ENCODE assay signal across 30 cellular contexts in the genomic region with DNA sequence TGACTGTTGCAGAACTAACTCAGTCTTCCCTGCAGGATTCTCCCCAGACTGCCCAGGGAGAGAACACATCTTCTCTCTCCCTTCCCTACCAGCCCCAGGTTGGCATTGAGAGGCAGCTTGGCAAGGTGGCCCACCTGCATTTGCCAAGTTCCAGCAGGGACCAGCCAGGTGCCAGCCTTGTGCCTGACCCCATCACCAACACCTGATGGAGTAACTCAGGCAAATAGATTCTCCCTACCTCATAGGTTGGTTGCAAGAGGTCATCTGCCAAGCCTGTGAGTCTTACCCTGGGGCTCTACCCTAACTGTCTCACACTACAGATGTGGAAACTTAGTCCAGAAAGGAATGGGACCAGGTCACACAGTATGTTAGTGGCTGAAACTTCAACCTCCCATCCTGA. TPM values are rescaled to one million over a fixed set of nuclear protein-coding genes. Genes with fewer than 3 reads are reported as not detected.
"Had no signal": no experiment of that assay in that cellular context is flagged by ENCODE, and none has a peak within 500 bp of the region (broad histone marks: within the 10 kb centered on the region; RNA-seq: fewer than 3 reads in every experiment).

No MANE protein-coding gene starts in this region.

- H3K4me1 ChIP-seq: esophagus squamous epithelium, heart right ventricle, lower lobe of right lung, testis, tibial artery had no signal

- H3K9me3 Mint-ChIP-seq: dendritic cell treated with granulocyte-macrophage colony-stimulating factor and Interleukin-4, amounts not matched to agents 40 ng/mL and 50 ng/mL, for 4 days; immature natural killer cell; nephron; neural progenitor cell; stimulated activated memory B cell treated with anti-CD40 and anti-IgM and Interleukin-4, amounts not matched to agents 10 μg/mL and 1 μg/mL and 100 μg/mL, for 72 hours; type B pancreatic cell had no signal

- H3K27ac ChIP-seq: esophagus squamous epithelium, heart right ventricle, lower lobe of right lung, neural progenitor cell, ovary, testis, tibial artery had no signal

- H3K27me3 ChIP-seq: heart right ventricle, neural progenitor cell, ovary, testis had no signal

- ATAC-seq: left colon; lower lobe of right lung; sciatic nerve; stimulated activated memory B cell treated with anti-CD40 and anti-IgM and Interleukin-4, amounts not matched to agents 10 μg/mL and 1 μg/mL and 100 μg/mL, for 72 hours; stimulated activated naive CD8-positive, alpha-beta T cell treated with anti-CD3 and anti-CD28 coated beads, Interleukin-15, Interleukin-2, amounts not matched to agents 100 U/mL and 50 U/mL, for 24 hours had no signal

- H3K36me3 Mint-ChIP-seq: neural progenitor cell; stimulated activated memory B cell treated with anti-CD40 and anti-IgM and Interleukin-4, amounts not matched to agents 10 μg/mL and 1 μg/mL and 100 μg/mL, for 72 hours; type B pancreatic cell had no signal

- H3K4me3 ChIP-seq: esophagus squamous epithelium, heart right ventricle, lower lobe of right lung, neural progenitor cell, ovary, testis, tibial artery had no signal

- H3K4me3 Mint-ChIP-seq: dendritic cell treated with granulocyte-macrophage colony-stimulating factor and Interleukin-4, amounts not matched to agents 40 ng/mL and 50 ng/mL, for 4 days; immature natural killer cell; nephron; neural progenitor cell; stimulated activated memory B cell treated with anti-CD40 and anti-IgM and Interleukin-4, amounts not matched to agents 10 μg/mL and 1 μg/mL and 100 μg/mL, for 72 hours; type B pancreatic cell had no signal

- H3K36me3 ChIP-seq: esophagus squamous epithelium, heart right ventricle, lower lobe of right lung, neural progenitor cell, ovary, tibial artery had no signal

- H3K4me1 Mint-ChIP-seq: immature natural killer cell; nephron; stimulated activated memory B cell treated with anti-CD40 and anti-IgM and Interleukin-4, amounts not matched to agents 10 μg/mL and 1 μg/mL and 100 μg/mL, for 72 hours had no signal

- DNase-seq: central memory CD4-positive, alpha-beta T cell; effector CD8-positive, alpha-beta T cell; erythroblast; esophagus squamous epithelium; foreskin melanocyte; glutamatergic neuron; heart right ventricle; hippocampal formation; immature natural killer cell; islet precursor cell; kidney glomerular epithelial cell; left colon; left ventricle myocardium superior; lower lobe of right lung; nucleus accumbens; ovary; retina; stimulated activated CD4-positive, alpha-beta T cell treated with anti-CD3 and anti-CD28 coated beads, Interleukin-4, amount 100 ng/mL, for 4 hours; stimulated activated naive CD8-positive, alpha-beta T cell treated with anti-CD3 and anti-CD28 coated beads, Interleukin-15, Interleukin-2, amounts not matched to agents 100 U/mL and 50 U/mL, for 24 hours; substantia nigra; testis had no signal

- H3K27ac Mint-ChIP-seq: dendritic cell treated with granulocyte-macrophage colony-stimulating factor and Interleukin-4, amounts not matched to agents 40 ng/mL and 50 ng/mL, for 4 days; immature natural killer cell; nephron; neural progenitor cell; stimulated activated memory B cell treated with anti-CD40 and anti-IgM and Interleukin-4, amounts not matched to agents 10 μg/mL and 1 μg/mL and 100 μg/mL, for 72 hours; type B pancreatic cell had no signal

- H3K9me3 ChIP-seq: esophagus squamous epithelium, heart right ventricle, lower lobe of right lung, ovary, testis, tibial artery had no signal

RNA-seq across cellular contexts. Expression of gene BEAN1, which starts 20.4 kb away (rescaled TPM):
- total RNA-seq: left colon, mononuclear cell, skeletal muscle tissue had no signal
